10 cellular contexts compared by ENCODE assay signal in genomic region chr12:123139926-123140674, GRCh38. TPM values are rescaled to one million over a fixed set of nuclear protein-coding genes. Genes with fewer than 3 reads are reported as not detected.
DNase-seq lines count a peak whose midpoint lies in the region; ATAC-seq lines count a peak whose summit lies in the region.
"Had no signal": no experiment of that assay in that cellular context is flagged by ENCODE, and none has a peak within 500 bp of the region (broad histone marks: within the 10 kb centered on the region; RNA-seq: fewer than 3 reads in every experiment).

No MANE protein-coding gene starts in this region.

- no peaks in the 10 kb centered on the region for H3K27me3 ChIP-seq in right cardiac atrium (ENCODE audit: control insufficient read depth, insufficient read depth)

- ATAC-seq in T-helper 17 cell = no peak
- peak; percentile 18 to 58 for ATAC-seq in right cardiac atrium
- peak; percentile 8 to 14 for ATAC-seq in stimulated activated naive B cell treated with anti-CD40 and anti-IgM and Interleukin-4, amounts not matched to agents 10 μg/mL and 1 μg/mL and 100 μg/mL, for 72 hours (replicated peaks)
- no peak for ATAC-seq in HG03571 (IDR thresholded peaks at IDR 0.05; ENCODE audit: unreplicated experiment)
- ATAC-seq in HG02973 (IDR thresholded peaks at IDR 0.05; ENCODE audit: unreplicated experiment) = no peak

- DNase-seq in HK-2 (ENCODE audit: unreplicated experiment) = peak; percentile 66
- DNase-seq in T-helper 17 cell = no peak
- peak in 2 of 3 donors; percentile 50 to 67 for DNase-seq in right cardiac atrium
- DNase-seq in stimulated activated naive B cell treated with anti-CD40 and anti-IgM and Interleukin-4, amounts not matched to agents 10 μg/mL and 1 μg/mL and 100 μg/mL, for 72 hours = no peak
- DNase-seq in activated CD4-positive, CD25-positive, alpha-beta regulatory T cell (lab: John Stamatoyannopoulos, UW) = no peak
- no peak for DNase-seq in SK-N-DZ (ENCODE audit: low spot score)
- DNase-seq: activated T-cell treated with anti-CD3 and anti-CD28 coated beads for 4 hours had no signal

- no peak overlapping the region for H3K4me3 Mint-ChIP-seq in T-helper 17 cell
- H3K4me3 Mint-ChIP-seq in stimulated activated naive B cell treated with anti-CD40 and anti-IgM and Interleukin-4, amounts not matched to agents 10 μg/mL and 1 μg/mL and 100 μg/mL, for 72 hours = peak overlapping the region; percentile 14 to 47

- H3K27ac ChIP-seq in right cardiac atrium (ENCODE audit: low read length) = peak overlapping the region; percentile 11

- WGBS in right cardiac atrium = 64% methylated on average over 6 of the region's 6 CpGs

- no peaks in the 10 kb centered on the region for H3K9me3 Mint-ChIP-seq in stimulated activated naive B cell treated with anti-CD40 and anti-IgM and Interleukin-4, amounts not matched to agents 10 μg/mL and 1 μg/mL and 100 μg/mL, for 72 hours

- peaks cover 16% of the 10 kb centered on the region for H3K4me1 Mint-ChIP-seq in T-helper 17 cell
- H3K4me1 Mint-ChIP-seq in stimulated activated naive B cell treated with anti-CD40 and anti-IgM and Interleukin-4, amounts not matched to agents 10 μg/mL and 1 μg/mL and 100 μg/mL, for 72 hours = peaks cover 36 to 66% of the 10 kb centered on the region in 2 donors

- intact Hi-C loops in right cardiac atrium (cut with DNase I) = loop anchor here in 1 of 4 donors (10.0 kb wide), 1 partner anchor 45 kb away; no protein-coding TSS in a partner anchor

- no peaks in the 10 kb centered on the region for H3K27me3 Mint-ChIP-seq in T-helper 17 cell
- no peaks in the 10 kb centered on the region for H3K27me3 Mint-ChIP-seq in stimulated activated naive B cell treated with anti-CD40 and anti-IgM and Interleukin-4, amounts not matched to agents 10 μg/mL and 1 μg/mL and 100 μg/mL, for 72 hours

- H3K4me3 ChIP-seq in right cardiac atrium (ENCODE audit: low read length) = no peak overlapping the region
- H3K4me3 ChIP-seq: skin epidermis had no signal

- H3K27ac Mint-ChIP-seq in T-helper 17 cell = peak overlapping the region; percentile 67
- peak overlapping the region; percentile 82 for H3K27ac Mint-ChIP-seq in stimulated activated naive B cell treated with anti-CD40 and anti-IgM and Interleukin-4, amounts not matched to agents 10 μg/mL and 1 μg/mL and 100 μg/mL, for 72 hours

- H3K36me3 Mint-ChIP-seq in T-helper 17 cell (ENCODE audit: low read depth) = no peaks in the 10 kb centered on the region
- H3K36me3 Mint-ChIP-seq in stimulated activated naive B cell treated with anti-CD40 and anti-IgM and Interleukin-4, amounts not matched to agents 10 μg/mL and 1 μg/mL and 100 μg/mL, for 72 hours = peaks cover 2 to 6% of the 10 kb centered on the region in 2 donors

- H3K9me3 ChIP-seq in T-helper 17 cell (ENCODE audit: control insufficient read depth, low read length, poor library complexity, severe bottlenecking) (no peaks in the 10 kb centered on the region), right cardiac atrium (ENCODE audit: control insufficient read depth, low read length) (no peaks in the 10 kb centered on the region)

- peaks cover 21% of the 10 kb centered on the region for H3K4me1 ChIP-seq in right cardiac atrium (ENCODE audit: control insufficient read depth, insufficient read depth, low read length)

RNA-seq across cellular contexts. Expression of gene PITPNM2, which starts 10.8 kb away (rescaled TPM):
- total RNA-seq in T-helper 17 cell = 10 to 100 TPM; 21.7 to 47.9 TPM
- 10 to 100 TPM; 19.4 to 26.8 (median 20.9) TPM for total RNA-seq in right cardiac atrium
- polyA plus RNA-seq in right cardiac atrium = 10.8 TPM
- polyA plus RNA-seq in SK-N-DZ (2014; cell fraction: cytosol; rRNA removed) = 1.0 and 1.3 TPM in 2 replicates
- 3.3 and 9.0 TPM in 2 replicates for polyA plus RNA-seq in SK-N-DZ (2014; cell fraction: nucleus; rRNA removed)

Comparison
In these comparisons a context has a peak if more than half of its experiments do, and no peak if none do; other contexts are left out.
1. DNase-seq: peak in HK-2 (single experiment) and right cardiac atrium (2 of 3); none in T-helper 17 cell (0 of 3), stimulated activated naive B cell treated with anti-CD40 and anti-IgM and Interleukin-4, amounts not matched to agents 10 μg/mL and 1 μg/mL and 100 μg/mL, for 72 hours (single experiment), activated CD4-positive, CD25-positive, alpha-beta regulatory T cell (0 of 4) and SK-N-DZ (single experiment).
2. ATAC-seq: peak in right cardiac atrium (2 of 2) and stimulated activated naive B cell treated with anti-CD40 and anti-IgM and Interleukin-4, amounts not matched to agents 10 μg/mL and 1 μg/mL and 100 μg/mL, for 72 hours (2 of 2); none in T-helper 17 cell (single experiment), HG03571 (single experiment) and HG02973 (single experiment).